In genomic region chr6:45728674-45729073, GRCh38 we compare ENCODE assay signal across 13 cellular contexts.
A peak's percentile ranks its signal among the peaks of the same experiment; 100 is the strongest.
DNase-seq lines count a peak whose midpoint lies in the region; ATAC-seq and TF ChIP-seq lines count a peak whose summit lies in the region.
"Had no signal": no experiment of that assay in that cellular context is flagged by ENCODE, and none has a peak within 500 bp of the region (broad histone marks: within the 10 kb centered on the region; RNA-seq: fewer than 3 reads in every experiment).

No MANE protein-coding gene starts in this region.

- H2AFZ ChIP-seq in Karpas-422 (ENCODE audit: low read length): no peak overlapping the region

- POLR2A ChIA-PET in MCF 10A (lab: Yijun Ruan, JAX): interaction anchor here (0.5 to 1.5 kb wide), 3 partner anchors 28 to 1286 kb away, joined by 3 to 4 read pairs (median 3); no protein-coding TSS in a partner anchor

- no peak for ATAC-seq in HG02885 (IDR thresholded peaks at IDR 0.05; ENCODE audit: poor library complexity, unreplicated experiment)
- ATAC-seq: effector memory CD8-positive, alpha-beta T cell had no signal

- no peak overlapping the region for H3K9ac ChIP-seq in Karpas-422 (ENCODE audit: low read length)

- no peaks in the 10 kb centered on the region for H3K4me1 ChIP-seq in Karpas-422 (ENCODE audit: low read length)
- H3K4me1 ChIP-seq: BE2C had no signal

- H3K27me3 Mint-ChIP-seq in MCF 10A (ENCODE audit: insufficient read depth, unreplicated experiment): peaks cover 19% of the 10 kb centered on the region

- H3K27ac Mint-ChIP-seq in MCF 10A (ENCODE audit: low read depth, unreplicated experiment): no peak overlapping the region

- H3K79me2 ChIP-seq in Karpas-422 (ENCODE audit: low read length): no peaks in the 10 kb centered on the region

- H3K27ac ChIP-seq in Karpas-422 (ENCODE audit: low read length): no peak overlapping the region
- H3K27ac ChIP-seq: ovary, suprapubic skin had no signal

- TF ChIP-seq CTCF in MCF 10A (IDR thresholded peaks at IDR 0.05; ENCODE audit: unreplicated experiment): no peak

- no peaks in the 10 kb centered on the region for H3K9me3 ChIP-seq in Karpas-422 (ENCODE audit: low read length)
- H3K9me3 ChIP-seq: BE2C, ovary, suprapubic skin had no signal

- H3K4me3 ChIP-seq in Karpas-422 (ENCODE audit: low read length): no peak overlapping the region
- H3K4me3 ChIP-seq: ovary, suprapubic skin had no signal

- no peaks in the 10 kb centered on the region for H3K36me3 ChIP-seq in Karpas-422 (ENCODE audit: insufficient read depth, low read length)
- H3K36me3 ChIP-seq: BE2C, ovary, suprapubic skin had no signal

- no peaks in the 10 kb centered on the region for H4K20me1 ChIP-seq in Karpas-422 (ENCODE audit: insufficient read depth, low read depth, low read length)

- H3K4me3 Mint-ChIP-seq in MCF 10A (ENCODE audit: unreplicated experiment): no peak overlapping the region
- H3K4me3 Mint-ChIP-seq: effector memory CD8-positive, alpha-beta T cell had no signal

- BruUV-seq in MCF 10A (replicated peaks; lab: Mats Ljungman, UMichigan): no TSS peak

- no peaks in the 10 kb centered on the region for H3K36me3 Mint-ChIP-seq in MCF 10A (ENCODE audit: insufficient read depth, unreplicated experiment)

- no peaks in the 10 kb centered on the region for H3K9me2 ChIP-seq in Karpas-422 (replicated peaks; ENCODE audit: insufficient read depth, low read length)

- intact Hi-C loops in MCF 10A (cut with micrococcal nuclease): no loop called here

- H3K27me3 ChIP-seq in Karpas-422 (ENCODE audit: low read length): no peaks in the 10 kb centered on the region
- H3K27me3 ChIP-seq: BE2C, ovary had no signal

- no peak overlapping the region for H3K4me2 ChIP-seq in Karpas-422 (ENCODE audit: low read depth, low read length, poor library complexity, severe bottlenecking)

- CTCF ChIA-PET in MCF 10A (lab: Yijun Ruan, JAX): interaction anchor here (0.6 kb wide), 1 partner anchor 413 kb away, joined by 3 read pairs; no protein-coding TSS in a partner anchor

- DNase-seq in Daoy (ENCODE audit: low read depth) (peak; percentile 48), M059J (ENCODE audit: low read depth) (peak; percentile 94), MCF 10A (ENCODE audit: unreplicated experiment) (peak; percentile 97), foreskin melanocyte (peak; percentile 84), NCI-H446 (lab: John Stamatoyannopoulos, UW) (no peak), Karpas-422 (no peak), NCI-H1092 (lab: John Stamatoyannopoulos, UW) (no peak)
- DNase-seq: activated naive CD4-positive, alpha-beta T cell; BE2C; effector memory CD8-positive, alpha-beta T cell; ovary had no signal

- no peaks in the 10 kb centered on the region for H3K9me3 Mint-ChIP-seq in MCF 10A (ENCODE audit: unreplicated experiment)
- H3K9me3 Mint-ChIP-seq: effector memory CD8-positive, alpha-beta T cell had no signal

- peaks cover 18% of the 10 kb centered on the region for H3K4me1 Mint-ChIP-seq in MCF 10A (ENCODE audit: insufficient read depth, unreplicated experiment)

Comparison
In these comparisons a context has a peak if more than half of its experiments do, and no peak if none do; other contexts are left out.
1. DNase-seq: peak in Daoy (single experiment), M059J (single experiment), MCF 10A (single experiment) and foreskin melanocyte (single experiment); none in NCI-H446 (0 of 2), Karpas-422 (single experiment) and NCI-H1092 (single experiment).